Comparison of ENCODE assay signal across 9 cellular contexts in the genomic region with DNA sequence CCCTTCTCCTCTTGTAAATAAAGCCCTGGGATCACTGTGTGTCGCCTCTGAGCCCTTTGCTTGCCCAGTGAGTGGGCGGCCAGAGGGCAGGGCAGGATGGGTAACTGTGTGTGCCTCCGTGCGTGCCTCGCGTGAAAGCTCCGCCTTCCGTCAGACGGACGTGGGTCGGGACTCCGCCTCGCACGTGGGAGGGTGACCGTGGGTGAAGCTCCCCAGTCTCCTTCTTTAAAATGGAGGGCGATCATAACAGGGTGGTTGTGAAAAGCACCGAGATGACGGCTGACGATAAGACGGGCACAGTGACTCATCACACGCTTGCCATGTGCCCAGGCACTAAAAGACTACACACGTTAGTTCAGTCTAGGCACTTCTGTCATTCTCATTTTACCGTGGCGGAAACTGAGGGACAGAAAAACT. TPM values are rescaled to one million over a fixed set of nuclear protein-coding genes. Genes with fewer than 3 reads are reported as not detected.
DNase-seq lines count a peak whose midpoint lies in the region; ATAC-seq, FAIRE-seq and TF ChIP-seq lines count a peak whose summit lies in the region.
"Had no signal": no experiment of that assay in that cellular context is flagged by ENCODE, and none has a peak within 500 bp of the region (broad histone marks: within the 10 kb centered on the region; RNA-seq: fewer than 3 reads in every experiment).

No MANE protein-coding gene starts in this region.

- FAIRE-seq in kidney (lab: Jason Lieb, UNC): no peak
- FAIRE-seq: G401.6 had no signal

- no peaks in the 10 kb centered on the region for H3K79me2 ChIP-seq in ACC112 (ENCODE audit: control insufficient read depth, insufficient read depth, low read length, unreplicated experiment)

- intact Hi-C loops in ascending aorta (cut with DNase I) (no loop called here), kidney (cut with DNase I) (no loop called here)

- peak overlapping the region; percentile 51 for H2AFZ ChIP-seq in ACC112 (ENCODE audit: low read length, unreplicated experiment)

- H3K9me3 ChIP-seq in ascending aorta (no peaks in the 10 kb centered on the region), kidney (ENCODE audit: control insufficient read depth in 1 of 2, low read length in 2 of 2) (no peaks in the 10 kb centered on the region)

- H3K9ac ChIP-seq in kidney (ENCODE audit: low read length in 2 of 2): peak overlapping the region in 1 of 2 donors; percentile 27

- H3K36me3 ChIP-seq in ACC112 (ENCODE audit: insufficient read depth, low read length) (peaks cover 2% of the 10 kb centered on the region; the same call in 1 of the 2 replicates), ascending aorta (peaks cover 11 to 12% of the 10 kb centered on the region in 2 donors), kidney (ENCODE audit: control insufficient read depth in 1 of 2, insufficient read depth in 2 of 2, low read length in 2 of 2) (peaks cover 7 to 16% of the 10 kb centered on the region in 2 donors)

- POLR2A ChIA-PET in HEK293T (lab: Yijun Ruan, JAX): interaction anchor here (0.6 to 13.3 kb wide), 24 partner anchors 9 to 407 kb away, joined by 3 to 450 read pairs (median 4); partner anchors contain the start of genes C12orf57, C1RL, CDCA3 and LPCAT3

- peaks cover 19% of the 10 kb centered on the region for H3K4me1 ChIP-seq in ACC112 (ENCODE audit: control insufficient read depth, insufficient read depth, low read length, unreplicated experiment)
- H3K4me1 ChIP-seq in ascending aorta: peaks cover 0 to 10% of the 10 kb centered on the region in 2 donors
- peaks cover 13 to 26% of the 10 kb centered on the region in 2 donors for H3K4me1 ChIP-seq in kidney (ENCODE audit: control insufficient read depth in 1 of 2, insufficient read depth in 1 of 2, low read depth in 1 of 2, low read length in 2 of 2)

- H3K27me3 ChIP-seq in ACC112 (ENCODE audit: insufficient read depth, low read length) (no peaks in the 10 kb centered on the region), ascending aorta (no peaks in the 10 kb centered on the region)

- H3K4me3 ChIP-seq in ACC112 (ENCODE audit: low read depth, low read length) (peak overlapping the region; percentile 60), ascending aorta (peak overlapping the region in 1 of 2 donors; percentile 30), kidney (ENCODE audit: low read length in 2 of 2) (peak overlapping the region in 1 of 2 donors; percentile 15)

- ATAC-seq in HG03175 (IDR thresholded peaks at IDR 0.05; ENCODE audit: unreplicated experiment): no peak

- H3K27ac ChIP-seq in ACC112 (ENCODE audit: low read depth, low read length) (peak overlapping the region; percentile 87), ascending aorta (peak overlapping the region; percentile 38 to 64), kidney (ENCODE audit: low read depth in 2 of 2, low read length in 2 of 2) (peak overlapping the region; percentile 0 to 80)

- DNase-seq in HEK293T (ENCODE audit: extremely low spot score) (no peak), T-helper 2 cell (peak; percentile 74 to 97 (median 91)), ascending aorta (ENCODE audit: low spot score in 2 of 2) (peak in 1 of 2 donors; percentile 75), kidney (peak; percentile 91), epidermal melanocyte (ENCODE audit: insufficient read length, low spot score) (no peak)
- DNase-seq in stimulated activated CD4-positive, alpha-beta T cell treated with anti-CD3 and anti-CD28 coated beads, Interleukin-4, amount 100 ng/mL, for 4 hours: peak; percentile 94 to 99

- TF ChIP-seq CTCF in ascending aorta (IDR thresholded peaks at IDR 0.05) (no peak), kidney (IDR thresholded peaks at IDR 0.05; ENCODE audit: borderline replicate concordance, extremely low read depth, insufficient read depth) (no peak)

- CTCF ChIA-PET in HEK293T (lab: Yijun Ruan, JAX): interaction anchor here (0.7 to 2.7 kb wide), 15 partner anchors 9 to 152 kb away, joined by 3 to 47 read pairs (median 5); partner anchors contain the start of genes C12orf57, LPCAT3, RNU7-1 and SPSB2

TF ChIP-seq in HEK293T, 16 proteins besides CTCF, POLR2A, EP300 and RAD21:
- peak; percentile 53; the same call in 1 of the 2 replicates for TF ChIP-seq L3MBTL2 (conservative IDR thresholded peaks at IDR 0.05)
- no peak for TF ChIP-seq ARNT (IDR thresholded peaks at IDR 0.05)

RNA-seq across cellular contexts. Expression of gene PHB2, which starts 9.2 kb away (rescaled TPM):
- total RNA-seq in ascending aorta: 85.5 TPM
- total RNA-seq in kidney: 141 TPM
- polyA plus RNA-seq in kidney (ENCODE audit: insufficient read depth, low read depth, low replicate concordance): 222 TPM

RNA-seq across cellular contexts. Expression of gene EMG1, which starts 9.4 kb away (rescaled TPM):
- total RNA-seq in ascending aorta (37.4 TPM), kidney (50.3 TPM)
- 74.3 TPM for polyA plus RNA-seq in kidney (ENCODE audit: insufficient read depth, low read depth, low replicate concordance)

RNA-seq across cellular contexts. Expression of gene PTPN6, which starts 10.1 kb away (rescaled TPM):
- total RNA-seq in ascending aorta: 1.7 TPM
- 70.8 TPM for total RNA-seq in kidney
- polyA plus RNA-seq in kidney (ENCODE audit: insufficient read depth, low read depth, low replicate concordance): 38.0 TPM

RNA-seq across cellular contexts. Expression of gene C12orf57, which starts 17.5 kb away (rescaled TPM):
- 558 TPM for total RNA-seq in ascending aorta
- total RNA-seq in kidney: 175 TPM
- polyA plus RNA-seq in kidney (ENCODE audit: insufficient read depth, low read depth, low replicate concordance): 336 TPM

RNA-seq across cellular contexts. Expression of gene RNU7-1, which starts 17.7 kb away (rescaled TPM):
- total RNA-seq in ascending aorta (not detected), kidney (not detected)
- not detected for polyA plus RNA-seq in kidney (ENCODE audit: insufficient read depth, low read depth, low replicate concordance)

Comparison
In these comparisons a context has a peak if more than half of its experiments do, and no peak if none do; other contexts are left out.
1. DNase-seq: peak in T-helper 2 cell (5 of 5), kidney (single experiment) and stimulated activated CD4-positive, alpha-beta T cell treated with anti-CD3 and anti-CD28 coated beads, Interleukin-4, amount 100 ng/mL, for 4 hours (2 of 2); none in HEK293T (single experiment) and epidermal melanocyte (single experiment).
2. RNA of gene PTPN6, which starts 10.1 kb away (total RNA-seq): 70.8 TPM in kidney (single experiment); 1.7 TPM in ascending aorta (single experiment); every median in the first group is over 10 times any median in the second.
3. Peak in every context shown above with its lines, with median percentiles within 50 percentile points of each other: H3K27ac ChIP-seq.